ENCODE assay signal across 8 cellular contexts in genomic region chr14:20970983-20971704, GRCh38. TPM values are rescaled to one million over a fixed set of nuclear protein-coding genes. Genes with fewer than 3 reads are reported as not detected.
DNase-seq lines count a peak whose midpoint lies in the region; ATAC-seq, FAIRE-seq and TF ChIP-seq lines count a peak whose summit lies in the region.

No MANE protein-coding gene starts in this region.

- DNase-seq in D721Med (ENCODE audit: insufficient read length, low spot score) (peak; percentile 61), HUDEP-2 (lab: John Stamatoyannopoulos, UW; ENCODE audit: unreplicated experiment in 76 of 76) (peak in 74 of 76 experiments; percentile 9 to 88 (median 65)), OCI-LY7 (ENCODE audit: low spot score) (peak; percentile 87), activated T-cell treated with anti-CD3 and anti-CD28 coated beads for 4 hours (peak; percentile 67)
- DNase-seq in stimulated activated CD8-positive, alpha-beta memory T cell treated with anti-CD3 and anti-CD28 coated beads, Interleukin-4, amount 100 ng/mL, for 48 hours: peak; percentile 88

- no peaks in the 10 kb centered on the region for H3K79me2 ChIP-seq in OCI-LY7 (ENCODE audit: insufficient read depth, low read depth, low read length)

- H3K27me3 ChIP-seq in muscle layer of colon (ENCODE audit: control insufficient read depth in 1 of 2, insufficient read depth in 2 of 2, low read length in 2 of 2): no peaks in the 10 kb centered on the region

- H3K4me3 ChIP-seq in OCI-LY7 (ENCODE audit: low read depth, low read length, poor library complexity, severe bottlenecking): peak overlapping the region; percentile 75
- peak overlapping the region; percentile 66 to 91 for H3K4me3 ChIP-seq in muscle layer of colon (ENCODE audit: low read depth in 1 of 2, low read length in 2 of 2)

- POLR2A ChIA-PET in OCI-LY7 (lab: Charles Lee): interaction anchor here (0.6 to 1.9 kb wide), 6 partner anchors 10 to 602 kb away, joined by 3 to 6 read pairs (median 4); no protein-coding TSS in a partner anchor

- H3K4me2 ChIP-seq in OCI-LY7 (ENCODE audit: low read length): peak overlapping the region; percentile 95

- H3K27ac ChIP-seq in OCI-LY7 (ENCODE audit: low read depth, low read length, poor library complexity, severe bottlenecking) (no peak overlapping the region), muscle layer of colon (ENCODE audit: low read depth, low read length) (peak overlapping the region; percentile 47)

- peak; percentile 84 for TF ChIP-seq CTCF in D721Med (IDR thresholded peaks at IDR 0.05; ENCODE audit: insufficient read depth, missing control alignments)
- peak; percentile 91 for TF ChIP-seq CTCF in OCI-LY7 (conservative IDR thresholded peaks at IDR 0.05; ENCODE audit: low read length)

- H3K9me2 ChIP-seq in OCI-LY7 (ENCODE audit: insufficient read depth, low read length): no peaks in the 10 kb centered on the region

- CTCF ChIA-PET in OCI-LY7 (lab: Charles Lee; ENCODE audit: unreplicated experiment): interaction anchor here (0.6 to 1.7 kb wide), 19 partner anchors 8 to 711 kb away, joined by 3 to 11 read pairs (median 4); no protein-coding TSS in a partner anchor

- BruUV-seq in OCI-LY7 (replicated peaks; lab: Mats Ljungman, UMichigan): no TSS peak

- H3K36me3 ChIP-seq in OCI-LY7 (ENCODE audit: insufficient read depth, low read length) (no peaks in the 10 kb centered on the region), muscle layer of colon (ENCODE audit: insufficient read depth, low read length) (no peaks in the 10 kb centered on the region)

- H4K20me1 ChIP-seq in OCI-LY7 (ENCODE audit: insufficient read depth, low read length): no peaks in the 10 kb centered on the region

- intact Hi-C loops in OCI-LY7 (cut with micrococcal nuclease; ENCODE audit: unreplicated experiment): loop anchor here (1.0 to 5.0 kb wide), 4 partner anchors 70 to 289 kb away; partner anchors contain the start of gene RNASE4

- H3K4me1 ChIP-seq in OCI-LY7 (ENCODE audit: insufficient read depth, low read length, poor library complexity, severe bottlenecking) (peaks cover 13% of the 10 kb centered on the region), muscle layer of colon (ENCODE audit: insufficient read depth, low read length) (peaks cover 14% of the 10 kb centered on the region)

- ATAC-seq in GM21423 (IDR thresholded peaks at IDR 0.05; ENCODE audit: unreplicated experiment) (peak; percentile 89), esophagus mucosa (peak; percentile 94)

- no peaks in the 10 kb centered on the region for H3K9me3 ChIP-seq in OCI-LY7 (ENCODE audit: low read length)
- no peaks in the 10 kb centered on the region for H3K9me3 ChIP-seq in muscle layer of colon (ENCODE audit: low read length)

- peak overlapping the region; percentile 97 for H2AFZ ChIP-seq in OCI-LY7 (ENCODE audit: low read length)

- FAIRE-seq in D721Med (lab: Jason Lieb, UNC): no peak

- H3K9ac ChIP-seq in muscle layer of colon (ENCODE audit: low read length): peak overlapping the region; percentile 33

RNA-seq across cellular contexts. Expression of gene RNASE2, which starts 15.9 kb away (rescaled TPM):
- not detected in 2 replicates for total RNA-seq in OCI-LY7 (2014; rRNA removed; shearing (Covaris generic))
- total RNA-seq in OCI-LY7 (2022) (not detected in 2 replicates), esophagus mucosa (not detected)

RNA-seq across cellular contexts. Expression of gene METTL17, which starts 18.6 kb away (rescaled TPM):
- 103 and 117 TPM in 2 replicates for total RNA-seq in OCI-LY7 (2014; rRNA removed; shearing (Covaris generic))
- 92.0 and 105 TPM in 2 replicates for total RNA-seq in OCI-LY7 (2022)
- total RNA-seq in esophagus mucosa: 37.8 TPM

RNA-seq across cellular contexts. Expression of gene SLC39A2, which starts 27.9 kb away (rescaled TPM):
- total RNA-seq in OCI-LY7 (2014; rRNA removed; shearing (Covaris generic)): 0.28 and 1.2 TPM in 2 replicates
- total RNA-seq in OCI-LY7 (2022) (0.23 TPM in 1 of 2 replicates, not detected in the other), esophagus mucosa (15.7 TPM)

RNA-seq across cellular contexts. Expression of gene NDRG2, which starts 53.7 kb away (rescaled TPM):
- total RNA-seq in OCI-LY7 (2014; rRNA removed; shearing (Covaris generic)): not detected in 2 replicates
- total RNA-seq in OCI-LY7 (2022) (not detected in 2 replicates), esophagus mucosa (54.7 TPM)

RNA-seq across cellular contexts. Expression of gene TPPP2, which starts 58.9 kb away (rescaled TPM):
- not detected in 2 replicates for total RNA-seq in OCI-LY7 (2014; rRNA removed; shearing (Covaris generic))
- total RNA-seq in OCI-LY7 (2022): not detected in 2 replicates
- total RNA-seq in esophagus mucosa: not detected
